Comparison of ENCODE assay signal across 20 cellular contexts in genomic region chr17:43219746-43220380, GRCh38. TPM values are rescaled to one million over a fixed set of nuclear protein-coding genes. Genes with fewer than 3 reads are reported as not detected.
"Had no signal": no experiment of that assay in that cellular context is flagged by ENCODE, and none has a peak within 500 bp of the region (broad histone marks: within the 10 kb centered on the region; RNA-seq: fewer than 3 reads in every experiment).

No MANE protein-coding gene starts in this region.

- H3K4me3 Mint-ChIP-seq: stimulated activated memory B cell treated with anti-CD40 and anti-IgM and Interleukin-4, amounts not matched to agents 10 μg/mL and 1 μg/mL and 100 μg/mL, for 72 hours had no signal

- DNase-seq: activated CD4-positive, alpha-beta T cell treated with anti-CD3 and anti-CD28 coated beads, Interleukin-2, amount 50 U/mL, for 48 hours; activated naive CD4-positive, alpha-beta T cell treated with Interleukin-2 at 50 U/mL for 16 hours; cortex of kidney; effector CD8-positive, alpha-beta T cell; heart right ventricle; left ventricle myocardium inferior; small intestine; stimulated activated CD4-positive, alpha-beta T cell treated with anti-CD3 and anti-CD28 coated beads, Interleukin-4, amount 100 ng/mL, for 24 hours; T1000; testis had no signal

- H3K27ac Mint-ChIP-seq: progenitor cell of endocrine pancreas had no signal

- H3K4me3 ChIP-seq: adrenal gland, breast epithelium, heart right ventricle, left ventricle myocardium inferior, testis had no signal

- H3K9me3 ChIP-seq: adrenal gland, breast epithelium, heart right ventricle, left ventricle myocardium inferior, testis had no signal

- ATAC-seq: activated CD4-positive, CD25-positive, alpha-beta regulatory T cell treated with anti-CD3 and anti-CD28 coated beads, Interleukin-2, amount 50 U/mL, for 24 hours; esophagus mucosa; heart right ventricle; stimulated activated memory B cell treated with anti-CD40 and anti-IgM and Interleukin-4, amounts not matched to agents 10 μg/mL and 1 μg/mL and 100 μg/mL, for 72 hours had no signal

- H3K27me3 ChIP-seq: adrenal gland, breast epithelium, heart right ventricle, testis had no signal

- H3K9me3 Mint-ChIP-seq: stimulated activated memory B cell treated with anti-CD40 and anti-IgM and Interleukin-4, amounts not matched to agents 10 μg/mL and 1 μg/mL and 100 μg/mL, for 72 hours had no signal

- H3K27ac ChIP-seq: adrenal gland, breast epithelium, heart right ventricle, left ventricle myocardium inferior, testis had no signal

- H3K36me3 ChIP-seq: breast epithelium had no signal

- H3K4me1 ChIP-seq: adrenal gland, breast epithelium, left ventricle myocardium inferior had no signal

- H3K27me3 Mint-ChIP-seq: progenitor cell of endocrine pancreas; stimulated activated memory B cell treated with anti-CD40 and anti-IgM and Interleukin-4, amounts not matched to agents 10 μg/mL and 1 μg/mL and 100 μg/mL, for 72 hours had no signal

RNA-seq across cellular contexts. Expression of gene CCDC200, which starts 8.6 kb away (rescaled TPM):
- total RNA-seq: adrenal gland, astrocyte, breast epithelium, esophagus mucosa, heart right ventricle, kidney epithelial cell, left ventricle myocardium inferior, omental fat pad, progenitor cell of endocrine pancreas had no signal

RNA-seq across cellular contexts. Expression of gene RNU2-1, which starts 13.9 kb away (rescaled TPM):
- total RNA-seq: breast epithelium, kidney epithelial cell, mononuclear cell, omental fat pad, testis had no signal
